Comparison of ENCODE assay signal across 8 cellular contexts in genomic region chr16:89815639-89816348, GRCh38. TPM values are rescaled to one million over a fixed set of nuclear protein-coding genes. Genes with fewer than 3 reads are reported as not detected.
A peak's percentile ranks its signal among the peaks of the same experiment; 100 is the strongest.
DNase-seq lines count a peak whose midpoint lies in the region; ATAC-seq and TF ChIP-seq lines count a peak whose summit lies in the region.

No MANE protein-coding gene starts in this region.

- intact Hi-C loops in colonic mucosa (cut with DNase I) = loop anchor here (10.0 kb wide), 1 partner anchor 49 kb away; no protein-coding TSS in a partner anchor

- no peaks in the 10 kb centered on the region for H3K27me3 Mint-ChIP-seq in natural killer cell treated with Interleukin-12 subunit alpha and Interleukin-12 subunit beta and Interleukin-15 and Interleukin-18, amount 100 ng/mL, for 72 hours

- peak; percentile 26 for DNase-seq in activated CD4-positive, alpha-beta T cell treated with anti-CD3 and anti-CD28 coated beads for 48 hours
- DNase-seq in activated CD4-positive, alpha-beta T cell treated with anti-CD3 and anti-CD28 coated beads, Interleukin-2, amount 50 U/mL, for 1 hour = no peak
- DNase-seq in NOMO-1 treated with dmso at 0.1 percent for 144 hours (lab: John Stamatoyannopoulos, UW; ENCODE audit: unreplicated experiment) (peak; percentile 18), colonic mucosa (no peak), NCI-H2196 treated with DMSO at 0.1 percent for 48 hours (lab: John Stamatoyannopoulos, UW; ENCODE audit: unreplicated experiment) (no peak)
- no peak for DNase-seq in natural killer cell treated with Interleukin-12 subunit alpha and Interleukin-12 subunit beta and Interleukin-15 and Interleukin-18, amount 100 ng/mL, for 72 hours (ENCODE audit: low spot score)

- H3K9me3 ChIP-seq in colonic mucosa = no peaks in the 10 kb centered on the region

- H3K36me3 Mint-ChIP-seq in natural killer cell treated with Interleukin-12 subunit alpha and Interleukin-12 subunit beta and Interleukin-15 and Interleukin-18, amount 100 ng/mL, for 72 hours = peaks cover 4% of the 10 kb centered on the region

- no peak overlapping the region for H3K27ac ChIP-seq in colonic mucosa

- H3K4me3 ChIP-seq in colonic mucosa = peak overlapping the region; percentile 53

- peak overlapping the region; percentile 61 to 91 for H3K9ac ChIP-seq in colonic mucosa (ENCODE audit: low read depth in 2 of 2, low read length in 2 of 2)

- peak overlapping the region; percentile 66 for H3K4me3 Mint-ChIP-seq in natural killer cell treated with Interleukin-12 subunit alpha and Interleukin-12 subunit beta and Interleukin-15 and Interleukin-18, amount 100 ng/mL, for 72 hours

- no peaks in the 10 kb centered on the region for H3K36me3 ChIP-seq in colonic mucosa

- H3K4me1 Mint-ChIP-seq in natural killer cell treated with Interleukin-12 subunit alpha and Interleukin-12 subunit beta and Interleukin-15 and Interleukin-18, amount 100 ng/mL, for 72 hours (ENCODE audit: low read depth in 2 of 2) = peaks cover 9 to 28% of the 10 kb centered on the region in 2 donors

- peak; percentile 19 for ATAC-seq in HG02588 (IDR thresholded peaks at IDR 0.05; ENCODE audit: unreplicated experiment)
- ATAC-seq in natural killer cell treated with Interleukin-12 subunit alpha and Interleukin-12 subunit beta and Interleukin-15 and Interleukin-18, amount 100 ng/mL, for 72 hours = peak in 1 of 2 donors; percentile 48
- no peak for ATAC-seq in GM21381 (IDR thresholded peaks at IDR 0.05; ENCODE audit: unreplicated experiment)

- TF ChIP-seq CTCF in colonic mucosa (IDR thresholded peaks at IDR 0.05) = no peak

- H3K27me3 ChIP-seq in colonic mucosa = no peaks in the 10 kb centered on the region

- H3K27ac Mint-ChIP-seq in natural killer cell treated with Interleukin-12 subunit alpha and Interleukin-12 subunit beta and Interleukin-15 and Interleukin-18, amount 100 ng/mL, for 72 hours = no peak overlapping the region

- H3K4me1 ChIP-seq in colonic mucosa = no peaks in the 10 kb centered on the region

- H3K9me3 Mint-ChIP-seq in natural killer cell treated with Interleukin-12 subunit alpha and Interleukin-12 subunit beta and Interleukin-15 and Interleukin-18, amount 100 ng/mL, for 72 hours = no peaks in the 10 kb centered on the region

RNA-seq across cellular contexts. Expression of gene FANCA, which starts 0.7 kb away (rescaled TPM):
- total RNA-seq in colonic mucosa = 10 to 100 TPM; 17.8 to 91.5 TPM
- 100 to 1,000 TPM in 1 of 2 donors, 10 to 100 TPM in 1; 77.5 to 364 TPM for total RNA-seq in natural killer cell treated with Interleukin-12 subunit alpha and Interleukin-12 subunit beta and Interleukin-15 and Interleukin-18, amount 100 ng/mL, for 72 hours

RNA-seq across cellular contexts. Expression of gene SPIRE2, which starts 12.5 kb away (rescaled TPM):
- 10 to 100 TPM; 51.7 to 80.5 TPM for total RNA-seq in colonic mucosa
- 1 to 10 TPM; 2.5 to 3.9 TPM for total RNA-seq in natural killer cell treated with Interleukin-12 subunit alpha and Interleukin-12 subunit beta and Interleukin-15 and Interleukin-18, amount 100 ng/mL, for 72 hours

RNA-seq across cellular contexts. Expression of gene TCF25, which starts 57.6 kb away (rescaled TPM):
- 100 to 1,000 TPM; 164 to 165 TPM for total RNA-seq in colonic mucosa
- total RNA-seq in natural killer cell treated with Interleukin-12 subunit alpha and Interleukin-12 subunit beta and Interleukin-15 and Interleukin-18, amount 100 ng/mL, for 72 hours = 100 to 1,000 TPM; 239 to 382 TPM

Comparison
In these comparisons a context has a peak if more than half of its experiments do, and no peak if none do; other contexts are left out.
1. DNase-seq: peak in activated CD4-positive, alpha-beta T cell treated with anti-CD3 and anti-CD28 coated beads for 48 hours (single experiment) and NOMO-1 treated with dmso at 0.1 percent for 144 hours (single experiment); none in activated CD4-positive, alpha-beta T cell treated with anti-CD3 and anti-CD28 coated beads, Interleukin-2, amount 50 U/mL, for 1 hour (single experiment), colonic mucosa (single experiment), natural killer cell treated with Interleukin-12 subunit alpha and Interleukin-12 subunit beta and Interleukin-15 and Interleukin-18, amount 100 ng/mL, for 72 hours (single experiment) and NCI-H2196 treated with DMSO at 0.1 percent for 48 hours (single experiment).
2. RNA of gene SPIRE2, which starts 12.5 kb away (total RNA-seq): 51.7 to 80.5 TPM in colonic mucosa; 2.5 to 3.9 TPM in natural killer cell treated with Interleukin-12 subunit alpha and Interleukin-12 subunit beta and Interleukin-15 and Interleukin-18, amount 100 ng/mL, for 72 hours; every median in the first group is over 10 times any median in the second.